ENCODE assay signal across 2 cellular contexts in genomic region chr7:72739716-72740115, GRCh38.
DNase-seq lines count a peak whose midpoint lies in the region; ATAC-seq and TF ChIP-seq lines count a peak whose summit lies in the region.
"Not testable (repeated sequence)": the region's sequence is repeated elsewhere in the genome, so short reads cannot be mapped to it uniquely, and the experiment has no call there.

No MANE protein-coding gene starts in this region.

- not testable (repeated sequence) for DNase-seq in left colon, mucosa of descending colon

- not testable (repeated sequence) for H3K4me1 ChIP-seq in mucosa of descending colon (ENCODE audit: low read depth)

- not testable (repeated sequence) for H3K4me3 ChIP-seq in mucosa of descending colon

- ATAC-seq in left colon (peak; percentile 83), mucosa of descending colon (peak; percentile 51)

- intact Hi-C loops in left colon (cut with DNase I, micrococcal nuclease); mucosa of descending colon (cut with DNase I, micrococcal nuclease): not testable (repeated sequence)

- TF ChIP-seq CTCF in mucosa of descending colon (IDR thresholded peaks at IDR 0.05): not testable (repeated sequence)

- peaks cover 15% of the 10 kb centered on the region for H3K9me3 ChIP-seq in mucosa of descending colon

- not testable (repeated sequence) for H3K36me3 ChIP-seq in mucosa of descending colon (ENCODE audit: low read depth)
